In genomic region chr17:40323317-40323716, GRCh38 we compare ENCODE assay signal across 9 cellular contexts. TPM values are rescaled to one million over a fixed set of nuclear protein-coding genes. Genes with fewer than 3 reads are reported as not detected.
DNase-seq lines count a peak whose midpoint lies in the region; ATAC-seq, FAIRE-seq and TF ChIP-seq lines count a peak whose summit lies in the region.
"Had no signal": no experiment of that assay in that cellular context is flagged by ENCODE, and none has a peak within 500 bp of the region (broad histone marks: within the 10 kb centered on the region; RNA-seq: fewer than 3 reads in every experiment).

No MANE protein-coding gene starts in this region.

- peaks cover 0 to 8% (median 6%) of the 10 kb centered on the region in 3 donors for H3K27me3 Mint-ChIP-seq in CD14-positive monocyte (ENCODE audit: low read depth in 3 of 3)

- peak overlapping the region; percentile 99 to 100 (median 100) for H3K27ac Mint-ChIP-seq in CD14-positive monocyte

- H3K9me2 ChIP-seq in MM.1S (replicated peaks; ENCODE audit: insufficient read depth, low read length), result no peaks in the 10 kb centered on the region

- no peak overlapping the region for H2AFZ ChIP-seq in MM.1S (ENCODE audit: low read length)

- peak overlapping the region; percentile 98 for H3K27ac ChIP-seq in MM.1S (ENCODE audit: low read length)
- H3K27ac ChIP-seq in colonic mucosa, result peak overlapping the region; percentile 84
- peak overlapping the region; percentile 98 for H3K27ac ChIP-seq in neutrophil

- H3K9ac ChIP-seq in MM.1S (ENCODE audit: low read length) (peak overlapping the region; percentile 98), colonic mucosa (ENCODE audit: low read depth in 2 of 2, low read length in 2 of 2) (peak overlapping the region; percentile 60 to 81)

- ATAC-seq in HG03432 (IDR thresholded peaks at IDR 0.05; ENCODE audit: unreplicated experiment) (no peak), GM21515 (IDR thresholded peaks at IDR 0.05; ENCODE audit: unreplicated experiment) (no peak)

- no peak for FAIRE-seq in GM12892 (lab: Jason Lieb, UNC)

- peaks cover 70% of the 10 kb centered on the region for H3K4me1 Mint-ChIP-seq in CD14-positive monocyte

- H3K4me1 ChIP-seq in MM.1S (ENCODE audit: low read length), result peaks cover 50% of the 10 kb centered on the region
- peaks cover 27% of the 10 kb centered on the region for H3K4me1 ChIP-seq in colonic mucosa
- H3K4me1 ChIP-seq in neutrophil (ENCODE audit: control insufficient read depth in 1 of 2, insufficient read depth in 1 of 2, low read depth in 1 of 2, low read length in 1 of 2), result peaks cover 85 to 96% of the 10 kb centered on the region in 2 experiments

- H3K9me3 ChIP-seq in MM.1S (replicated peaks; ENCODE audit: insufficient read depth, low read length) (no peaks in the 10 kb centered on the region), colonic mucosa (no peaks in the 10 kb centered on the region), neutrophil (no peaks in the 10 kb centered on the region)

- TF ChIP-seq CTCF in CD14-positive monocyte (IDR thresholded peaks at IDR 0.05), result no peak
- TF ChIP-seq CTCF in MM.1S (IDR thresholded peaks at IDR 0.05; ENCODE audit: low read length), result no peak
- TF ChIP-seq CTCF in colonic mucosa (IDR thresholded peaks at IDR 0.05), result no peak
- peak; percentile 13 for TF ChIP-seq CTCF in neutrophil (IDR thresholded peaks at IDR 0.05)

- H3K4me3 Mint-ChIP-seq in CD14-positive monocyte, result peak overlapping the region; percentile 99

- peaks cover 25 to 61% of the 10 kb centered on the region in 2 donors for H3K36me3 Mint-ChIP-seq in CD14-positive monocyte

- peaks cover 0 to 3% (median 0%) of the 10 kb centered on the region in 7 donors for H3K9me3 Mint-ChIP-seq in CD14-positive monocyte

- peaks cover 97% of the 10 kb centered on the region for H3K79me2 ChIP-seq in MM.1S (ENCODE audit: low read length)

- no peaks in the 10 kb centered on the region for H3K27me3 ChIP-seq in MM.1S (replicated peaks; ENCODE audit: insufficient read depth, low read length)
- no peaks in the 10 kb centered on the region for H3K27me3 ChIP-seq in colonic mucosa
- H3K27me3 ChIP-seq in neutrophil, result no peaks in the 10 kb centered on the region

- DNase-seq in CD14-positive monocyte (ENCODE audit: low spot score) (no peak), MM.1S (no peak), colonic mucosa (no peak), GM12892 (ENCODE audit: insufficient read length) (no peak), NCI-H2081 treated with DMSO at 0.1 percent for 48 hours (lab: John Stamatoyannopoulos, UW) (no peak)
- DNase-seq: cerebellar nuclear complex had no signal

- H4K20me1 ChIP-seq in MM.1S (ENCODE audit: insufficient read depth, low read length), result peaks cover 11% of the 10 kb centered on the region; the same call in 1 of the 2 replicates

- no peaks in the 10 kb centered on the region for H3K36me3 ChIP-seq in MM.1S (replicated peaks; ENCODE audit: insufficient read depth, low read length)
- no peaks in the 10 kb centered on the region for H3K36me3 ChIP-seq in colonic mucosa
- peaks cover 4% of the 10 kb centered on the region for H3K36me3 ChIP-seq in neutrophil

- H3F3A ChIP-seq in MM.1S (ENCODE audit: insufficient read depth, low read length), result peaks cover 61% of the 10 kb centered on the region

- TF ChIP-seq POLR2A in GM12892 (IDR thresholded peaks at IDR 0.05; ENCODE audit: low read depth, low read length), result no peak

- H3K4me3 ChIP-seq in MM.1S (ENCODE audit: low read length), result peak overlapping the region; percentile 97
- H3K4me3 ChIP-seq in colonic mucosa, result no peak overlapping the region
- H3K4me3 ChIP-seq in neutrophil (ENCODE audit: low read depth in 1 of 2, low read length in 1 of 2), result peak overlapping the region; percentile 88 to 99

- intact Hi-C loops in CD14-positive monocyte (cut with micrococcal nuclease), result loop anchor here (2.0 to 5.0 kb wide), 3 partner anchors 17 to 226 kb away; no protein-coding TSS in a partner anchor
- intact Hi-C loops in colonic mucosa (cut with DNase I), result no loop called here

- peak overlapping the region; percentile 95 for H3K4me2 ChIP-seq in MM.1S (ENCODE audit: low read depth, low read length)

RNA-seq across cellular contexts. Expression of gene RARA, which starts 14.3 kb away (rescaled TPM):
- polyA plus RNA-seq in CD14-positive monocyte, result 10 to 100 TPM; 14.9 to 29.4 TPM
- total RNA-seq in colonic mucosa, result 10 to 100 TPM; 25.6 to 46.7 TPM
- polyA plus RNA-seq in GM12892 (2012; ENCODE audit: missing spikeins), result 24.3 TPM

RNA-seq across cellular contexts. Expression of gene CDC6, which starts 35.6 kb away (rescaled TPM):
- under 1 TPM in 1 of 2 donors, not detected in 1; 0.11 TPM for polyA plus RNA-seq in CD14-positive monocyte
- total RNA-seq in colonic mucosa, result 10 to 100 TPM in 1 of 2 donors, 1 to 10 TPM in 1; 8.5 to 40.8 TPM
- 39.5 TPM for polyA plus RNA-seq in GM12892 (2012; ENCODE audit: missing spikeins)

RNA-seq across cellular contexts. Expression of gene GJD3, which starts 41.2 kb away (rescaled TPM):
- not detected for polyA plus RNA-seq in CD14-positive monocyte
- total RNA-seq in colonic mucosa, result under 1 TPM; 0.40 to 0.85 TPM
- polyA plus RNA-seq in GM12892 (2012; ENCODE audit: missing spikeins), result not detected
